In the genomic region with DNA sequence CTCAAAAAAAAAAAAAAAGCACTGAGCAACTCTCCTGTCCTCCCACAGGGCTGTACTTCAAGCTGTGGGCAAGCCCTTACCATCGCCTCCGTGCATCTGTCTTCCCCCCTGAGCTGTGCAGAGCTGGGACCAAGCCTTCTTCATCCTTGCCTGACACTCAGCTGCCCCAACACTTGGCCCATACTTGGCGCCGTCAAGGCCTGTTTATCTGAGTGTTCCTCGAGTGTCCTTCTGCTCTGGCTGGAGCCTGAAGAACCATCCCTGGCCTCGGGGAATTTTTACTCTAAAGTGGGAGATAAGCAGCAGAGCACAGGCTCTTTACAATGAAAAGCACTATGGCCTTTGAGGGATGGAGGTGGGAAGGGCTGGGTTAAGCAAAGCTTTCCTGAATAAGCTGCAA, we compare ENCODE assay signal across 1 cellular context.
TF ChIP-seq lines count a peak whose summit lies in the region.

No MANE protein-coding gene starts in this region.

TF ChIP-seq in SK-N-SH treated with all-trans-retinoic acid at 6 μM for 48 hours, 23 proteins besides CTCF, POLR2A, EP300 and RAD21:
- TF ChIP-seq, protein P1, sequence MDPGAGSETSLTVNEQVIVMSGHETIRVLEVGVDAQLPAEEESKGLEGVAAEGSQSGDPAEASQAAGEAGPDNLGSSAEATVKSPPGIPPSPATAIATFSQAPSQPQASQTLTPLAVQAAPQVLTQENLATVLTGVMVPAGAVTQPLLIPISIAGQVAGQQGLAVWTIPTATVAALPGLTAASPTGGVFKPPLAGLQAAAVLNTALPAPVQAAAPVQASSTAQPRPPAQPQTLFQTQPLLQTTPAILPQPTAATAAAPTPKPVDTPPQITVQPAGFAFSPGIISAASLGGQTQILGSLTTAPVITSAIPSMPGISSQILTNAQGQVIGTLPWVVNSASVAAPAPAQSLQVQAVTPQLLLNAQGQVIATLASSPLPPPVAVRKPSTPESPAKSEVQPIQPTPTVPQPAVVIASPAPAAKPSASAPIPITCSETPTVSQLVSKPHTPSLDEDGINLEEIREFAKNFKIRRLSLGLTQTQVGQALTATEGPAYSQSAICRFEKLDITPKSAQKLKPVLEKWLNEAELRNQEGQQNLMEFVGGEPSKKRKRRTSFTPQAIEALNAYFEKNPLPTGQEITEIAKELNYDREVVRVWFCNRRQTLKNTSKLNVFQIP (CRISPR knock-in tag; IDR thresholded peaks at IDR 0.05; ENCODE audit: borderline replicate concordance, low read depth): no peak
- no peak for TF ChIP-seq TOX (CRISPR knock-in tag; IDR thresholded peaks at IDR 0.05; ENCODE audit: borderline replicate concordance)
- TF ChIP-seq ZFP30 (CRISPR knock-in tag; IDR thresholded peaks at IDR 0.05): no peak
- no peak for TF ChIP-seq ZFP3 (CRISPR knock-in tag; IDR thresholded peaks at IDR 0.05)
